1 cellular context compared by ENCODE assay signal in the genomic region with DNA sequence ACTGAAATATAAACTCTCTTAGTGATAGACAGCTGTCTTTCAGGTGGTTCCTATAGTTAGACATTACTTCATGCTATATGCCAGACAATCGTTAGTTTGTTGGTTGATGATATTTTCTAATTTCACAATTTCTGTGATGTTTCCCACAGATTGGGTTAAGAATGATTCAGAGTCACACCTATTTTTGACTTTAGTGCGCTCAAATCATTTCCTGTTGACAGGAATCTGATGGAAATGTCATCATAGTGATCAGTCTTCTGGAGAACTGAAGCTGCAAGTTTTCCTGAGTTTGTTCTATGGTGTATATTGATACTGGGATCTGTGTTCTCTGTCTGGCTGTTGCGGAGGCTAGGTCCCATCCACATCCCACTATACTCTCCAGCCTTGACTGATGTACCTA.
TF ChIP-seq lines count a peak whose summit lies in the region.

No MANE protein-coding gene starts in this region.

TF ChIP-seq in endothelial cell of umbilical vein, 7 proteins besides CTCF, POLR2A, EP300 and RAD21:
- TF ChIP-seq JUN (IDR thresholded peaks at IDR 0.05; ENCODE audit: borderline replicate concordance, insufficient read depth, insufficient read length, low read depth) = no peak
- TF ChIP-seq FOS (IDR thresholded peaks at IDR 0.05; ENCODE audit: borderline replicate concordance, insufficient read depth, low read length) = no peak
- TF ChIP-seq GATA2 (IDR thresholded peaks at IDR 0.05; ENCODE audit: insufficient read depth, insufficient read length, low read depth, low read length) = no peak
